ENCODE assay signal across 15 cellular contexts in the genomic region with DNA sequence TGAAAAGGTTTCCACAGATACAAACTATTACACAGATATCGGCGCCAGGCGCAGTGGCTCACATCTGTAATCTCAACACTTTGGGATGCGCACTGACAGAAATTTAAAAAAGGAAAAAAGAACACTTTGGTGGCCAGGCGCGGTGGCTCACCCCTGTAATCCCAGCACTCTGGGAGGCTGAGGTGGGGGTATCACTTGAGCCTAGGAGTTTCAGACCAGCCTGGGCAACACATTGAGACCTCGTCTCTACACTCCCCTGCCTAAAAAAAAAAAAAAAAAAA.
"Had no signal": no experiment of that assay in that cellular context is flagged by ENCODE, and none has a peak within 500 bp of the region (broad histone marks: within the 10 kb centered on the region; RNA-seq: fewer than 3 reads in every experiment).

No MANE protein-coding gene starts in this region.

- H3K4me3 ChIP-seq: ascending aorta, esophagus muscularis mucosa, neural progenitor cell, prostate gland, right lobe of liver, thyroid gland had no signal

- H3K27me3 ChIP-seq: ascending aorta, esophagus muscularis mucosa, neural progenitor cell, right lobe of liver, thyroid gland had no signal

- DNase-seq: activated CD4-positive, alpha-beta T cell treated with anti-CD3 and anti-CD28 coated beads for 1 hour; activated gamma-delta T cell; activated T-cell treated with anti-CD3 and anti-CD28 coated beads, Interleukin-2, amount 50 U/mL, for 72 hours; dermis blood vessel endothelial cell; effector memory CD4-positive, alpha-beta T cell; mammary epithelial cell; right lobe of liver; stimulated activated naive CD4-positive, alpha-beta T cell; thyroid gland had no signal

- H3K4me3 Mint-ChIP-seq: activated naive CD4-positive, alpha-beta T cell treated with anti-CD3 and anti-CD28 coated beads, Interleukin-2, amount 50 U/mL, for 24 hours; activated T-cell treated with anti-CD3 and anti-CD28 coated beads, Interleukin-2, amount 50 U/mL, for 72 hours; neural progenitor cell; T-helper 1 cell treated with Interleukin-12 subunit alpha and Interleukin-12 subunit beta and Interleukin-4 antibody, amounts not matched to agents 30 μg/mL and 1 μg/mL, for 36 hours had no signal

- H3K27me3 Mint-ChIP-seq: activated naive CD4-positive, alpha-beta T cell treated with anti-CD3 and anti-CD28 coated beads, Interleukin-2, amount 50 U/mL, for 24 hours had no signal

- H3K36me3 ChIP-seq: ascending aorta, esophagus muscularis mucosa, neural progenitor cell, prostate gland, right lobe of liver, thyroid gland had no signal

- H3K27ac Mint-ChIP-seq: activated naive CD4-positive, alpha-beta T cell treated with anti-CD3 and anti-CD28 coated beads, Interleukin-2, amount 50 U/mL, for 24 hours; activated T-cell treated with anti-CD3 and anti-CD28 coated beads, Interleukin-2, amount 50 U/mL, for 72 hours; neural progenitor cell; T-helper 1 cell treated with Interleukin-12 subunit alpha and Interleukin-12 subunit beta and Interleukin-4 antibody, amounts not matched to agents 30 μg/mL and 1 μg/mL, for 36 hours had no signal

- H2AFZ ChIP-seq: neural progenitor cell had no signal

- H3K4me2 ChIP-seq: neural progenitor cell had no signal

- H3K4me1 ChIP-seq: ascending aorta, neural progenitor cell, prostate gland had no signal

- H3K4me1 Mint-ChIP-seq: neural progenitor cell had no signal

- H3K9me3 Mint-ChIP-seq: activated naive CD4-positive, alpha-beta T cell treated with anti-CD3 and anti-CD28 coated beads, Interleukin-2, amount 50 U/mL, for 24 hours; activated T-cell treated with anti-CD3 and anti-CD28 coated beads, Interleukin-2, amount 50 U/mL, for 72 hours; neural progenitor cell; T-helper 1 cell treated with Interleukin-12 subunit alpha and Interleukin-12 subunit beta and Interleukin-4 antibody, amounts not matched to agents 30 μg/mL and 1 μg/mL, for 36 hours had no signal

- H3K27ac ChIP-seq: ascending aorta, esophagus muscularis mucosa, neural progenitor cell, prostate gland, thyroid gland had no signal

- H3K9ac ChIP-seq: neural progenitor cell had no signal

- H3K9me3 ChIP-seq: ascending aorta, esophagus muscularis mucosa, prostate gland, right lobe of liver, thyroid gland had no signal

- ATAC-seq: activated T-cell treated with anti-CD3 and anti-CD28 coated beads, Interleukin-2, amount 50 U/mL, for 72 hours had no signal
